In the genomic region with DNA sequence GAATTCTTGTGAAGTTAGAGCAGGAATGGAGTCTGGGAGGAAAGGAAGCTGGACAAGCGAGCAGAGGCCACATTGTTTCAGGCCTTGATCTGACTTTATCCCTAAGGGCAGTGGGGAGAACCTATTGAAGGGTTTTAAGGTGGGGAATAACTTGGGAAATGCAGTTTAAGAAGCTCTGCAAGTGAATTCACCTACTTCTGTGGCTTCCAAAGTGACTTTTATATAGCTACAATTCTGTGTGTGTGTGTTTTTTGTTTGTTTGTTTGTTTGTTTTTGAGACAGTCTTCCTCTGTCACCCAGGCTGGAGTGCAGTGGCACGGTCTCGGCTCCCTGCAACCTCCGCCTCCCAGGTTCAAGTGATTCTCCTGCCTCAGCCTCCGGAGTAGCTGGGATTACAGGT, we compare ENCODE assay signal across 1 cellular context.
TF ChIP-seq lines count a peak whose summit lies in the region.

No MANE protein-coding gene starts in this region.

TF ChIP-seq in HepG2, 621 proteins besides CTCF, POLR2A, EP300 and RAD21:
- 0 out of 2 replicates have a peak, but pooled peaks have one; percentile 22 for TF ChIP-seq RBFOX2 (IDR thresholded peaks at IDR 0.05; ENCODE audit: low read depth, low read length)
TF ChIP-seq in HepG2: peak in this region for 1; not testable (repeated sequence) for 620.
